ENCODE assay signal across 8 cellular contexts in genomic region chr1:3899776-3900149, GRCh38. TPM values are rescaled to one million over a fixed set of nuclear protein-coding genes. Genes with fewer than 3 reads are reported as not detected.
DNase-seq lines count a peak whose midpoint lies in the region; ATAC-seq and TF ChIP-seq lines count a peak whose summit lies in the region.

No MANE protein-coding gene starts in this region.

- H3K18ac ChIP-seq in neuronal stem cell (ENCODE audit: low read length), result peak overlapping the region; percentile 97

- TF ChIP-seq CTCF in DND-41 (IDR thresholded peaks at IDR 0.05; ENCODE audit: borderline replicate concordance, extremely low read depth, low read length, poor library complexity, severe bottlenecking) (peak; percentile 47), OCI-LY7 (conservative IDR thresholded peaks at IDR 0.05; ENCODE audit: low read length) (peak; percentile 52; the same call in 1 of the 2 replicates), GM13976 (IDR thresholded peaks at IDR 0.05; ENCODE audit: borderline replicate concordance, control extremely low read depth, extremely low read depth, insufficient read depth, missing control alignments) (no peak)

- H2BK12ac ChIP-seq in neuronal stem cell (ENCODE audit: low read length), result no peak overlapping the region

- POLR2A ChIA-PET in OCI-LY7 (lab: Charles Lee), result interaction anchor here (0.7 to 1.2 kb wide), 4 partner anchors 11 to 127 kb away, joined by 3 to 4 read pairs (median 3); no protein-coding TSS in a partner anchor

- no peak overlapping the region for H2BK120ac ChIP-seq in neuronal stem cell (ENCODE audit: low read depth, low read length)

- WGBS in neuronal stem cell (ENCODE audit: extremely low coverage in 2 of 2, insufficient read length in 2 of 2, insufficient replicate concordance in 1 of 2), 2 donors, result no CpG with 5 or more reads among the region's 25 CpGs

- H3K27me3 ChIP-seq in DND-41 (ENCODE audit: insufficient read depth, low read length, poor library complexity), result no peaks in the 10 kb centered on the region
- H3K27me3 ChIP-seq in effector memory CD4-positive, alpha-beta T cell (replicated peaks; ENCODE audit: control insufficient read depth, insufficient read depth, low read length, poor library complexity, severe bottlenecking), result no peaks in the 10 kb centered on the region
- H3K27me3 ChIP-seq in neuronal stem cell (ENCODE audit: control insufficient read depth in 3 of 3, insufficient read depth in 3 of 3, low read depth in 1 of 3, low read length in 3 of 3), result no peaks in the 10 kb centered on the region

- DNase-seq in DND-41 (peak; percentile 51), OCI-LY7 (ENCODE audit: low spot score) (no peak), neuronal stem cell (ENCODE audit: low spot score) (no peak), NOMO-1 treated with DMSO at 0.1 percent for 48 hours (lab: John Stamatoyannopoulos, UW; ENCODE audit: unreplicated experiment) (no peak), GM13976 (ENCODE audit: low spot score) (no peak), DMS 273 treated with DMSO at 0.1 percent for 48 hours (lab: John Stamatoyannopoulos, UW) (no peak)
- no peak for DNase-seq in effector memory CD4-positive, alpha-beta T cell

- H2BK15ac ChIP-seq in neuronal stem cell (ENCODE audit: low read length), result peak overlapping the region; percentile 52

- H3K4me1 ChIP-seq in DND-41 (ENCODE audit: insufficient read depth, low read length) (peaks cover 66% of the 10 kb centered on the region), OCI-LY7 (ENCODE audit: insufficient read depth, low read length, poor library complexity, severe bottlenecking) (peaks cover 48% of the 10 kb centered on the region), neuronal stem cell (ENCODE audit: control insufficient read depth in 2 of 2, insufficient read depth in 1 of 2, low read depth in 1 of 2, low read length in 2 of 2) (peaks cover 3 to 4% of the 10 kb centered on the region in 2 donors)
- peaks cover 31% of the 10 kb centered on the region for H3K4me1 ChIP-seq in effector memory CD4-positive, alpha-beta T cell (ENCODE audit: control insufficient read depth, insufficient read depth, low read length, poor library complexity, severe bottlenecking)

- H3K9me3 ChIP-seq in DND-41 (ENCODE audit: insufficient read depth, low read length, severe bottlenecking) (peaks cover 5% of the 10 kb centered on the region), OCI-LY7 (ENCODE audit: low read length) (peaks cover 24% of the 10 kb centered on the region; the same call in 1 of the 2 replicates), neuronal stem cell (replicated peaks in 1 of 2; ENCODE audit: control insufficient read depth in 2 of 2, insufficient read depth in 1 of 2, low read depth in 1 of 2, low read length in 2 of 2) (peaks cover 0 to 13% of the 10 kb centered on the region in 2 donors)
- H3K9me3 ChIP-seq in effector memory CD4-positive, alpha-beta T cell (ENCODE audit: control insufficient read depth, low read length), result no peaks in the 10 kb centered on the region

- H2AK5ac ChIP-seq in neuronal stem cell (ENCODE audit: low read depth, low read length), result peak overlapping the region; percentile 99

- H2AFZ ChIP-seq in DND-41 (ENCODE audit: low read depth, low read length) (peak overlapping the region; percentile 94), OCI-LY7 (ENCODE audit: low read length) (0 out of 2 replicates have a peak overlapping the region, but pooled peaks have one; percentile 49), neuronal stem cell (ENCODE audit: low read length) (peak overlapping the region; percentile 100)

- in situ Hi-C loops in GM13976 (cut with MboI; ENCODE audit: low sequenced_read_pairs, unreplicated experiment), result loop anchor here (25.0 kb wide), 1 partner anchor 913 kb away; no protein-coding TSS in a partner anchor

- H3K36me3 ChIP-seq in DND-41 (ENCODE audit: insufficient read depth, low read length) (peaks cover 26% of the 10 kb centered on the region), OCI-LY7 (ENCODE audit: insufficient read depth, low read length) (peaks cover 39% of the 10 kb centered on the region), neuronal stem cell (replicated peaks in 1 of 2; ENCODE audit: control insufficient read depth in 2 of 2, insufficient read depth in 2 of 2, low read length in 2 of 2) (peaks cover 4 to 19% of the 10 kb centered on the region in 2 donors)
- peaks cover 7% of the 10 kb centered on the region for H3K36me3 ChIP-seq in effector memory CD4-positive, alpha-beta T cell (ENCODE audit: control insufficient read depth, insufficient read depth, low read length)

- intact Hi-C loops in OCI-LY7 (cut with micrococcal nuclease; ENCODE audit: unreplicated experiment), result loop anchor here (1.0 to 5.0 kb wide), 4 partner anchors 42 to 1323 kb away; partner anchors contain the start of genes CEP104, DFFB and SMIM1

- no peak for ATAC-seq in DND-41 (ENCODE audit: insufficient read depth, low read depth)
- peak; percentile 3 for ATAC-seq in GM21576 (IDR thresholded peaks at IDR 0.05; ENCODE audit: unreplicated experiment)

- peak overlapping the region; percentile 10 for H3K4ac ChIP-seq in neuronal stem cell (ENCODE audit: low read length)

- peak overlapping the region; percentile 88 to 96; a peak in 3 of 4 replicates for H3K4me3 ChIP-seq in DND-41 (ENCODE audit: low read depth in 1 of 2, low read length in 2 of 2)
- peak overlapping the region; percentile 96 for H3K4me3 ChIP-seq in OCI-LY7 (ENCODE audit: low read depth, low read length, poor library complexity, severe bottlenecking)
- peak overlapping the region; percentile 69 for H3K4me3 ChIP-seq in effector memory CD4-positive, alpha-beta T cell (ENCODE audit: insufficient read depth, low read depth, low read length, poor library complexity, severe bottlenecking)
- peak overlapping the region; percentile 82 to 92 for H3K4me3 ChIP-seq in neuronal stem cell (ENCODE audit: low read length in 2 of 2)

- peaks cover 53% of the 10 kb centered on the region for H3K79me2 ChIP-seq in DND-41 (ENCODE audit: insufficient read depth, low read length)
- peaks cover 62% of the 10 kb centered on the region for H3K79me2 ChIP-seq in OCI-LY7 (ENCODE audit: insufficient read depth, low read depth, low read length)

- H3K27ac ChIP-seq in DND-41 (ENCODE audit: low read length) (peak overlapping the region; percentile 98), OCI-LY7 (ENCODE audit: low read depth, low read length, poor library complexity, severe bottlenecking) (peak overlapping the region; percentile 100), neuronal stem cell (replicated peaks; ENCODE audit: low read length) (peak overlapping the region; percentile 98)
- peak overlapping the region; percentile 84 for H3K27ac ChIP-seq in effector memory CD4-positive, alpha-beta T cell (ENCODE audit: insufficient read depth, low read length, poor library complexity, severe bottlenecking)

- H2BK5ac ChIP-seq in neuronal stem cell (ENCODE audit: low read length), result peak overlapping the region; percentile 95

- H4K8ac ChIP-seq in neuronal stem cell (ENCODE audit: low read depth, low read length), result no peak overlapping the region

- H3K4me2 ChIP-seq in DND-41 (ENCODE audit: insufficient read depth, low read length) (peak overlapping the region; percentile 100), OCI-LY7 (ENCODE audit: low read length) (peak overlapping the region; percentile 91), neuronal stem cell (ENCODE audit: insufficient read depth, low read length, poor library complexity, severe bottlenecking) (peak overlapping the region; percentile 94)

- peak overlapping the region; percentile 90 for H3K23ac ChIP-seq in neuronal stem cell (ENCODE audit: low read depth, low read length, poor library complexity)

- CTCF ChIA-PET in OCI-LY7 (lab: Charles Lee; ENCODE audit: unreplicated experiment), result interaction anchor here (0.6 to 0.8 kb wide), 2 partner anchors 43 to 128 kb away, joined by 3 to 4 read pairs; partner anchors contain the start of genes CEP104 and DFFB

- H4K20me1 ChIP-seq in DND-41 (ENCODE audit: insufficient read depth, low read length) (peaks cover 27% of the 10 kb centered on the region), OCI-LY7 (ENCODE audit: insufficient read depth, low read length) (no peaks in the 10 kb centered on the region)

- H3K79me1 ChIP-seq in neuronal stem cell (ENCODE audit: low read depth, low read length), result peaks cover 15% of the 10 kb centered on the region

- H3K9me2 ChIP-seq in OCI-LY7 (ENCODE audit: insufficient read depth, low read length), result no peaks in the 10 kb centered on the region

- peak overlapping the region; percentile 65 for H3K14ac ChIP-seq in neuronal stem cell (ENCODE audit: low read length)

- H3K9ac ChIP-seq in DND-41 (ENCODE audit: low read depth, low read length) (peak overlapping the region; percentile 94), neuronal stem cell (ENCODE audit: low read depth, low read length, poor library complexity) (peak overlapping the region; percentile 89)

- no peak overlapping the region for H4K91ac ChIP-seq in neuronal stem cell (ENCODE audit: low read depth, low read length, poor library complexity)

- BruUV-seq in OCI-LY7 (replicated peaks; lab: Mats Ljungman, UMichigan), result no TSS peak

RNA-seq across cellular contexts. Expression of gene C1orf174, which starts 0.3 kb away (rescaled TPM):
- total RNA-seq in OCI-LY7 (2014; rRNA removed; shearing (Covaris generic)), result 43.4 and 59.5 TPM in 2 replicates
- total RNA-seq in OCI-LY7 (2022), result 39.0 and 42.0 TPM in 2 replicates
- polyA plus RNA-seq in neuronal stem cell (2013, experiment 1 of 2), result 30.3 TPM
- 30.5 TPM for polyA plus RNA-seq in neuronal stem cell (2013, experiment 2 of 2)

RNA-seq across cellular contexts. Expression of gene DFFB, which starts 42.5 kb away (rescaled TPM):
- total RNA-seq in OCI-LY7 (2014; rRNA removed; shearing (Covaris generic)), result 15.2 and 21.6 TPM in 2 replicates
- total RNA-seq in OCI-LY7 (2022), result 16.0 and 17.9 TPM in 2 replicates
- polyA plus RNA-seq in neuronal stem cell (2013, experiment 1 of 2), result 6.6 TPM
- 7.4 TPM for polyA plus RNA-seq in neuronal stem cell (2013, experiment 2 of 2)

RNA-seq across cellular contexts. Expression of gene CEP104, which starts 42.8 kb away (rescaled TPM):
- 26.8 and 36.5 TPM in 2 replicates for total RNA-seq in OCI-LY7 (2014; rRNA removed; shearing (Covaris generic))
- 71.0 and 71.7 TPM in 2 replicates for total RNA-seq in OCI-LY7 (2022)
- polyA plus RNA-seq in neuronal stem cell (2013, experiment 1 of 2), result 12.6 TPM
- 13.2 TPM for polyA plus RNA-seq in neuronal stem cell (2013, experiment 2 of 2)

Comparison
In these comparisons a context has a peak if more than half of its experiments do, and no peak if none do; other contexts are left out.
1. H2AFZ ChIP-seq: peak in every context shown above with its lines; median percentile 100 in neuronal stem cell; 94 in DND-41; 49 in OCI-LY7.